Comparison of ENCODE assay signal across 8 cellular contexts in genomic region chr13:73715114-73715909, GRCh38.
DNase-seq lines count a peak whose midpoint lies in the region; ATAC-seq lines count a peak whose summit lies in the region.

No MANE protein-coding gene starts in this region.

- peak; percentile 83 for ATAC-seq in GM19397 (IDR thresholded peaks at IDR 0.05; ENCODE audit: unreplicated experiment)
- peak; percentile 96 for ATAC-seq in HG03442 (IDR thresholded peaks at IDR 0.05; ENCODE audit: unreplicated experiment)

- peak; percentile 39 for DNase-seq in activated gamma-delta T cell treated with anti-CD3 and anti-CD28 coated beads, Interleukin-2, amount 50 U/mL, for 16 hours (ENCODE audit: low read depth)
- peak; percentile 11 to 68 for DNase-seq in stimulated activated CD4-positive, alpha-beta T cell treated with anti-CD3 and anti-CD28 coated beads, Interleukin-4, amount 100 ng/mL, for 4 hours
- DNase-seq in NCI-H82 treated with DMSO at 0.1 percent for 48 hours (lab: John Stamatoyannopoulos, UW; ENCODE audit: unreplicated experiment) (no peak), NCI-H2227 (lab: John Stamatoyannopoulos, UW; ENCODE audit: unreplicated experiment) (no peak), cerebellar nuclear complex (lab: John Stamatoyannopoulos, UW) (no peak), NCI-H146 treated with DMSO at 0.1 percent for 48 hours (lab: John Stamatoyannopoulos, UW; ENCODE audit: unreplicated experiment) (no peak)

Comparison
In these comparisons a context has a peak if more than half of its experiments do, and no peak if none do; other contexts are left out.
1. DNase-seq: peak in activated gamma-delta T cell treated with anti-CD3 and anti-CD28 coated beads, Interleukin-2, amount 50 U/mL, for 16 hours (single experiment) and stimulated activated CD4-positive, alpha-beta T cell treated with anti-CD3 and anti-CD28 coated beads, Interleukin-4, amount 100 ng/mL, for 4 hours (2 of 2); none in NCI-H82 treated with DMSO at 0.1 percent for 48 hours (single experiment), NCI-H2227 (single experiment), cerebellar nuclear complex (0 of 2) and NCI-H146 treated with DMSO at 0.1 percent for 48 hours (single experiment).